Comparison of ENCODE assay signal across 30 cellular contexts in genomic region chr10:69253171-69253570, GRCh38. TPM values are rescaled to one million over a fixed set of nuclear protein-coding genes. Genes with fewer than 3 reads are reported as not detected.
"Had no signal": no experiment of that assay in that cellular context is flagged by ENCODE, and none has a peak within 500 bp of the region (broad histone marks: within the 10 kb centered on the region; RNA-seq: fewer than 3 reads in every experiment).

No MANE protein-coding gene starts in this region.

- H3K36me3 ChIP-seq: colonic mucosa, esophagus muscularis mucosa, gastroesophageal sphincter, heart left ventricle, left lung, ovary, suprapubic skin, thyroid gland, vagina had no signal

- H3K79me2 ChIP-seq: hepatocyte had no signal

- H3K4me1 Mint-ChIP-seq: naive thymus-derived CD4-positive, alpha-beta T cell; nephron; stimulated activated naive B cell treated with anti-CD40 and anti-IgM and Interleukin-4, amounts not matched to agents 10 μg/mL and 1 μg/mL and 100 μg/mL, for 72 hours had no signal

- H3K4me3 ChIP-seq: colonic mucosa, esophagus muscularis mucosa, gastroesophageal sphincter, heart left ventricle, hepatocyte, left lung, ovary, right lobe of liver, suprapubic skin, thyroid gland, vagina had no signal

- H3K4me3 Mint-ChIP-seq: dendritic cell treated with granulocyte-macrophage colony-stimulating factor and Interleukin-4, amounts not matched to agents 40 ng/mL and 50 ng/mL, for 4 days; naive thymus-derived CD4-positive, alpha-beta T cell; nephron; stimulated activated naive B cell treated with anti-CD40 and anti-IgM and Interleukin-4, amounts not matched to agents 10 μg/mL and 1 μg/mL and 100 μg/mL, for 72 hours; stimulated activated naive CD8-positive, alpha-beta T cell treated with anti-CD3 and anti-CD28 coated beads, Interleukin-15, Interleukin-2, amounts not matched to agents 100 ng/mL and 50 ng/mL, for 24 hours had no signal

- H3K27me3 Mint-ChIP-seq: naive thymus-derived CD4-positive, alpha-beta T cell; stimulated activated naive CD8-positive, alpha-beta T cell treated with anti-CD3 and anti-CD28 coated beads, Interleukin-15, Interleukin-2, amounts not matched to agents 100 ng/mL and 50 ng/mL, for 24 hours had no signal

- H3K27ac Mint-ChIP-seq: dendritic cell treated with granulocyte-macrophage colony-stimulating factor and Interleukin-4, amounts not matched to agents 40 ng/mL and 50 ng/mL, for 4 days; naive thymus-derived CD4-positive, alpha-beta T cell; nephron; stimulated activated naive B cell treated with anti-CD40 and anti-IgM and Interleukin-4, amounts not matched to agents 10 μg/mL and 1 μg/mL and 100 μg/mL, for 72 hours; stimulated activated naive CD8-positive, alpha-beta T cell treated with anti-CD3 and anti-CD28 coated beads, Interleukin-15, Interleukin-2, amounts not matched to agents 100 ng/mL and 50 ng/mL, for 24 hours had no signal

- FAIRE-seq: endothelial cell of umbilical vein, small intestine had no signal

- H3K9me3 Mint-ChIP-seq: dendritic cell treated with granulocyte-macrophage colony-stimulating factor and Interleukin-4, amounts not matched to agents 40 ng/mL and 50 ng/mL, for 4 days; naive thymus-derived CD4-positive, alpha-beta T cell; stimulated activated naive B cell treated with anti-CD40 and anti-IgM and Interleukin-4, amounts not matched to agents 10 μg/mL and 1 μg/mL and 100 μg/mL, for 72 hours; stimulated activated naive CD8-positive, alpha-beta T cell treated with anti-CD3 and anti-CD28 coated beads, Interleukin-15, Interleukin-2, amounts not matched to agents 100 ng/mL and 50 ng/mL, for 24 hours had no signal

- DNase-seq: colonic mucosa; effector memory CD4-positive, alpha-beta T cell; foreskin keratinocyte; heart left ventricle; left cardiac atrium; left lung; mesenchymal stem cell; midbrain; naive thymus-derived CD4-positive, alpha-beta T cell; occipital lobe; ovary; retina; right lobe of liver; small intestine; stimulated activated CD4-positive, alpha-beta T cell treated with anti-CD3 and anti-CD28 coated beads, Interleukin-15, amount 100 ng/mL, for 24 hours; stimulated activated CD4-positive, alpha-beta T cell treated with anti-CD3 and anti-CD28 coated beads, Interleukin-2, amount 100 ng/mL, for 48 hours; stimulated activated naive B cell treated with anti-CD40 and anti-IgM and Interleukin-4, amounts not matched to agents 10 μg/mL and 1 μg/mL and 100 μg/mL, for 72 hours; thyroid gland; trophoblast cell had no signal

- H3K4me1 ChIP-seq: colonic mucosa, esophagus muscularis mucosa, foreskin keratinocyte, gastroesophageal sphincter, heart left ventricle, left lung, right lobe of liver, suprapubic skin, thyroid gland, vagina had no signal

- ATAC-seq: foreskin keratinocyte; gastroesophageal sphincter; left cardiac atrium; left lung; naive thymus-derived CD4-positive, alpha-beta T cell; right lobe of liver; stimulated activated naive B cell treated with anti-CD40 and anti-IgM and Interleukin-4, amounts not matched to agents 10 μg/mL and 1 μg/mL and 100 μg/mL, for 72 hours had no signal

- H3K4me2 ChIP-seq: hepatocyte had no signal

- H3K27ac ChIP-seq: colonic mucosa, esophagus muscularis mucosa, foreskin keratinocyte, gastroesophageal sphincter, heart left ventricle, hepatocyte, left lung, ovary, right lobe of liver, suprapubic skin, thyroid gland, vagina had no signal

- H3K36me3 Mint-ChIP-seq: stimulated activated naive B cell treated with anti-CD40 and anti-IgM and Interleukin-4, amounts not matched to agents 10 μg/mL and 1 μg/mL and 100 μg/mL, for 72 hours had no signal

- H2AFZ ChIP-seq: hepatocyte had no signal

- H3K9me3 ChIP-seq: colonic mucosa, esophagus muscularis mucosa, gastroesophageal sphincter, left lung, ovary, right lobe of liver, suprapubic skin, thyroid gland, vagina had no signal

- H3K27me3 ChIP-seq: colonic mucosa, esophagus muscularis mucosa, gastroesophageal sphincter, heart left ventricle, hepatocyte, left lung, ovary, right lobe of liver, suprapubic skin, thyroid gland, vagina had no signal

RNA-seq across cellular contexts. Expression of gene HKDC1, which starts 33.0 kb away (rescaled TPM):
- total RNA-seq: endothelial cell of umbilical vein, lung microvascular endothelial cell, pulmonary artery endothelial cell had no signal
- polyA plus RNA-seq: endothelial cell of umbilical vein had no signal
